ENCODE assay signal across 1 cellular context in the genomic region with DNA sequence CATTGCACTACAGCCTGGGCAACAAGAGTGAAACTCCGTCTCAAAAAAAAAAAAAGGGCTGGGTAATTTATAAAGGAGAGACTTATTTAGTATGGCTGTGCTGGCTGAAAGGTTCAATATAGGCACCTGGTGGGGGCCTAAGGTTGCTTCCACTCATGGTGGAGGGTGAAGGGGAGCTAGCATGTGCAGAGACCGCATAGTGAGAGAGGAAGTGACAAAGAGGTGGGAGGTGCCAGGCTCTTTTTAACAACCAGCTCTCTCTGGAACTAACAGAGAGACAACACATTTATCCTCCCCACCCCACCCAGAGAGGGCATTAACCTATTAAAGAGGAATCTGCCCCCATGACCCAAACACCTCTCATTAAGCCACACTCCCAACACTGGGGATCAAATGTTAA.
TF ChIP-seq lines count a peak whose summit lies in the region.

No MANE protein-coding gene starts in this region.

TF ChIP-seq in HCT116, 20 proteins besides CTCF, POLR2A, EP300 and RAD21 (continued from another document):
- TF ChIP-seq, protein P1, sequence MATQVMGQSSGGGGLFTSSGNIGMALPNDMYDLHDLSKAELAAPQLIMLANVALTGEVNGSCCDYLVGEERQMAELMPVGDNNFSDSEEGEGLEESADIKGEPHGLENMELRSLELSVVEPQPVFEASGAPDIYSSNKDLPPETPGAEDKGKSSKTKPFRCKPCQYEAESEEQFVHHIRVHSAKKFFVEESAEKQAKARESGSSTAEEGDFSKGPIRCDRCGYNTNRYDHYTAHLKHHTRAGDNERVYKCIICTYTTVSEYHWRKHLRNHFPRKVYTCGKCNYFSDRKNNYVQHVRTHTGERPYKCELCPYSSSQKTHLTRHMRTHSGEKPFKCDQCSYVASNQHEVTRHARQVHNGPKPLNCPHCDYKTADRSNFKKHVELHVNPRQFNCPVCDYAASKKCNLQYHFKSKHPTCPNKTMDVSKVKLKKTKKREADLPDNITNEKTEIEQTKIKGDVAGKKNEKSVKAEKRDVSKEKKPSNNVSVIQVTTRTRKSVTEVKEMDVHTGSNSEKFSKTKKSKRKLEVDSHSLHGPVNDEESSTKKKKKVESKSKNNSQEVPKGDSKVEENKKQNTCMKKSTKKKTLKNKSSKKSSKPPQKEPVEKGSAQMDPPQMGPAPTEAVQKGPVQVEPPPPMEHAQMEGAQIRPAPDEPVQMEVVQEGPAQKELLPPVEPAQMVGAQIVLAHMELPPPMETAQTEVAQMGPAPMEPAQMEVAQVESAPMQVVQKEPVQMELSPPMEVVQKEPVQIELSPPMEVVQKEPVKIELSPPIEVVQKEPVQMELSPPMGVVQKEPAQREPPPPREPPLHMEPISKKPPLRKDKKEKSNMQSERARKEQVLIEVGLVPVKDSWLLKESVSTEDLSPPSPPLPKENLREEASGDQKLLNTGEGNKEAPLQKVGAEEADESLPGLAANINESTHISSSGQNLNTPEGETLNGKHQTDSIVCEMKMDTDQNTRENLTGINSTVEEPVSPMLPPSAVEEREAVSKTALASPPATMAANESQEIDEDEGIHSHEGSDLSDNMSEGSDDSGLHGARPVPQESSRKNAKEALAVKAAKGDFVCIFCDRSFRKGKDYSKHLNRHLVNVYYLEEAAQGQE (IDR thresholded peaks at IDR 0.05; ENCODE audit: low read depth), result no peak
- TF ChIP-seq FOSL1 (IDR thresholded peaks at IDR 0.05; ENCODE audit: low read depth), result no peak
- TF ChIP-seq SP1 (IDR thresholded peaks at IDR 0.05; ENCODE audit: low read depth), result no peak
- no peak for TF ChIP-seq CEBPB (IDR thresholded peaks at IDR 0.05; ENCODE audit: low read depth)
- TF ChIP-seq MAX (IDR thresholded peaks at IDR 0.05), result no peak
- TF ChIP-seq, protein P2, sequence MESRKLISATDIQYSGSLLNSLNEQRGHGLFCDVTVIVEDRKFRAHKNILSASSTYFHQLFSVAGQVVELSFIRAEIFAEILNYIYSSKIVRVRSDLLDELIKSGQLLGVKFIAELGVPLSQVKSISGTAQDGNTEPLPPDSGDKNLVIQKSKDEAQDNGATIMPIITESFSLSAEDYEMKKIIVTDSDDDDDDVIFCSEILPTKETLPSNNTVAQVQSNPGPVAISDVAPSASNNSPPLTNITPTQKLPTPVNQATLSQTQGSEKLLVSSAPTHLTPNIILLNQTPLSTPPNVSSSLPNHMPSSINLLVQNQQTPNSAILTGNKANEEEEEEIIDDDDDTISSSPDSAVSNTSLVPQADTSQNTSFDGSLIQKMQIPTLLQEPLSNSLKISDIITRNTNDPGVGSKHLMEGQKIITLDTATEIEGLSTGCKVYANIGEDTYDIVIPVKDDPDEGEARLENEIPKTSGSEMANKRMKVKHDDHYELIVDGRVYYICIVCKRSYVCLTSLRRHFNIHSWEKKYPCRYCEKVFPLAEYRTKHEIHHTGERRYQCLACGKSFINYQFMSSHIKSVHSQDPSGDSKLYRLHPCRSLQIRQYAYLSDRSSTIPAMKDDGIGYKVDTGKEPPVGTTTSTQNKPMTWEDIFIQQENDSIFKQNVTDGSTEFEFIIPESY (IDR thresholded peaks at IDR 0.05; ENCODE audit: extremely low read depth, insufficient replicate concordance, low read length), result no peak
- TF ChIP-seq, protein P3, sequence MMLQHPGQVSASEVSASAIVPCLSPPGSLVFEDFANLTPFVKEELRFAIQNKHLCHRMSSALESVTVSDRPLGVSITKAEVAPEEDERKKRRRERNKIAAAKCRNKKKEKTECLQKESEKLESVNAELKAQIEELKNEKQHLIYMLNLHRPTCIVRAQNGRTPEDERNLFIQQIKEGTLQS (IDR thresholded peaks at IDR 0.05), result no peak
- TF ChIP-seq YY1 (IDR thresholded peaks at IDR 0.05; ENCODE audit: extremely low read depth, insufficient replicate concordance, low read depth, low read length), result no peak
- TF ChIP-seq EZH2phosphoT487 (IDR thresholded peaks at IDR 0.05; ENCODE audit: borderline replicate concordance), result no peak
- no peak for TF ChIP-seq JUND (IDR thresholded peaks at IDR 0.05)
- no peak for TF ChIP-seq SRF (IDR thresholded peaks at IDR 0.05; ENCODE audit: low read depth)
- no peak for TF ChIP-seq POLR2AphosphoS5 (IDR thresholded peaks at IDR 0.05; ENCODE audit: low read depth, low read length)
- no peak for TF ChIP-seq ZFX (IDR thresholded peaks at IDR 0.05)
- no peak for TF ChIP-seq SIN3A (IDR thresholded peaks at IDR 0.05; ENCODE audit: low read depth)
- TF ChIP-seq ELF1 (IDR thresholded peaks at IDR 0.05; ENCODE audit: borderline replicate concordance, low read depth), result no peak
- no peak for TF ChIP-seq EGR1 (IDR thresholded peaks at IDR 0.05; ENCODE audit: low read depth)
- TF ChIP-seq ZNF274 (IDR thresholded peaks at IDR 0.05; ENCODE audit: low read depth, low read length), result no peak
- TF ChIP-seq TCF7L2 (IDR thresholded peaks at IDR 0.05; ENCODE audit: borderline replicate concordance, extremely low read depth, insufficient read depth, insufficient read length), result no peak
